Comparison of ENCODE assay signal across 8 cellular contexts in genomic region chr2:204842731-204843490, GRCh38.
A peak's percentile ranks its signal among the peaks of the same experiment; 100 is the strongest.
DNase-seq lines count a peak whose midpoint lies in the region; ATAC-seq, FAIRE-seq and TF ChIP-seq lines count a peak whose summit lies in the region.

No MANE protein-coding gene starts in this region.

- peak; percentile 72 to 91 (median 82) for ATAC-seq in pancreas
- ATAC-seq in GM21515 (IDR thresholded peaks at IDR 0.05; ENCODE audit: unreplicated experiment): no peak
- no peak for ATAC-seq in GM18873 (IDR thresholded peaks at IDR 0.05; ENCODE audit: low FRiP score, unreplicated experiment)

- peaks cover 0 to 3% (median 0%) of the 10 kb centered on the region in 3 donors for H3K4me1 ChIP-seq in pancreas

- no peaks in the 10 kb centered on the region for H3K9me3 ChIP-seq in pancreas

- DNase-seq in Ammon's horn (ENCODE audit: low spot score): peak; percentile 45
- DNase-seq in OCI-M1 (lab: John Stamatoyannopoulos, UW): peak; percentile 27
- peak; percentile 83 for DNase-seq in epithelial cell of esophagus (ENCODE audit: low read depth)
- no peak for DNase-seq in pancreas
- no peak for DNase-seq in NCI-H2107 treated with DMSO at 0.1 percent for 48 hours (lab: John Stamatoyannopoulos, UW; ENCODE audit: unreplicated experiment)
- DNase-seq in ecto neural progenitor cell (ENCODE audit: low spot score): no peak

- intact Hi-C loops in pancreas (cut with DNase I): no loop called here

- 49 to 63% methylated on average over 9 of the region's 9 CpGs for WGBS in pancreas, 2 donors

- H3K36me3 ChIP-seq in pancreas: no peaks in the 10 kb centered on the region

- no peak for FAIRE-seq in pancreas (lab: Jason Lieb, UNC)

- H3K4me3 ChIP-seq in epithelial cell of esophagus (ENCODE audit: low read length) (no peak overlapping the region), pancreas (no peak overlapping the region)

- no peak overlapping the region for H3K27ac ChIP-seq in pancreas

- no peaks in the 10 kb centered on the region for H3K27me3 ChIP-seq in pancreas

- TF ChIP-seq CTCF in epithelial cell of esophagus (IDR thresholded peaks at IDR 0.05; ENCODE audit: insufficient read depth, low read depth, low read length, missing control alignments): no peak
- no peak for TF ChIP-seq CTCF in pancreas (IDR thresholded peaks at IDR 0.05)

Comparison
In these comparisons a context has a peak if more than half of its experiments do, and no peak if none do; other contexts are left out.
1. DNase-seq: peak in Ammon's horn (single experiment), OCI-M1 (single experiment) and epithelial cell of esophagus (single experiment); none in pancreas (0 of 6), NCI-H2107 treated with DMSO at 0.1 percent for 48 hours (single experiment) and ecto neural progenitor cell (single experiment).
2. ATAC-seq: peak in pancreas (4 of 4); none in GM21515 (single experiment) and GM18873 (single experiment).